Comparison of ENCODE assay signal across 8 cellular contexts in genomic region chr16:27204232-27204915, GRCh38. TPM values are rescaled to one million over a fixed set of nuclear protein-coding genes. Genes with fewer than 3 reads are reported as not detected.
DNase-seq lines count a peak whose midpoint lies in the region; ATAC-seq and TF ChIP-seq lines count a peak whose summit lies in the region.

No MANE protein-coding gene starts in this region.

- H3K4me3 Mint-ChIP-seq in activated naive CD4-positive, alpha-beta T cell treated with anti-CD3 and anti-CD28 coated beads, Interleukin-2, amount 50 U/mL, for 24 hours: peak overlapping the region; percentile 97
- peak overlapping the region; percentile 92 for H3K4me3 Mint-ChIP-seq in stimulated activated memory B cell treated with anti-CD40 and anti-IgM and Interleukin-4, amounts not matched to agents 10 μg/mL and 1 μg/mL and 100 μg/mL, for 72 hours

- no peaks in the 10 kb centered on the region for H4K20me1 ChIP-seq in HCT116 (ENCODE audit: insufficient read depth)

- no peaks in the 10 kb centered on the region for H3K36me3 ChIP-seq in HCT116 (ENCODE audit: control insufficient read depth in 1 of 2, insufficient read depth in 2 of 2, low read length in 2 of 2)
- no peaks in the 10 kb centered on the region for H3K36me3 ChIP-seq in iPS DF 6.9 (ENCODE audit: control insufficient read depth, insufficient read depth, low read length)

- no peak overlapping the region for H2AFZ ChIP-seq in HCT116 (ENCODE audit: low read depth, low read length, poor library complexity, severe bottlenecking)

- H3K4me1 ChIP-seq in HCT116 (ENCODE audit: control insufficient read depth in 1 of 2, insufficient read depth in 2 of 2, low read length in 2 of 2): peaks cover 20 to 26% of the 10 kb centered on the region in 2 experiments
- H3K4me1 ChIP-seq in iPS DF 6.9 (ENCODE audit: control insufficient read depth, insufficient read depth, low read length): no peaks in the 10 kb centered on the region

- intact Hi-C loops in HCT116 (cut with micrococcal nuclease): no loop called here

- peak overlapping the region; percentile 99 for H3K27ac Mint-ChIP-seq in activated naive CD4-positive, alpha-beta T cell treated with anti-CD3 and anti-CD28 coated beads, Interleukin-2, amount 50 U/mL, for 24 hours
- H3K27ac Mint-ChIP-seq in stimulated activated memory B cell treated with anti-CD40 and anti-IgM and Interleukin-4, amounts not matched to agents 10 μg/mL and 1 μg/mL and 100 μg/mL, for 72 hours: peak overlapping the region; percentile 95

- peak overlapping the region; percentile 87 for H3K4me3 ChIP-seq in AG09309 (ENCODE audit: control insufficient read depth, low read depth, low read length)
- peak overlapping the region; percentile 84 to 93 for H3K4me3 ChIP-seq in HCT116 (replicated peaks in 1 of 2; ENCODE audit: low read depth in 1 of 2, low read length in 2 of 2)
- peak overlapping the region; percentile 53; the same call in 1 of the 2 replicates for H3K4me3 ChIP-seq in iPS DF 6.9 (ENCODE audit: low read length)

- DNase-seq in AG09309 (ENCODE audit: low read depth) (no peak), HCT116 (ENCODE audit: low read depth, low spot score) (peak; percentile 13), iPS DF 6.9 (ENCODE audit: low read depth, low spot score) (no peak), SK-N-DZ (ENCODE audit: low spot score) (no peak), NCI-H446 (lab: John Stamatoyannopoulos, UW) (no peak)

- H3K4me1 Mint-ChIP-seq in activated naive CD4-positive, alpha-beta T cell treated with anti-CD3 and anti-CD28 coated beads, Interleukin-2, amount 50 U/mL, for 24 hours: peaks cover 47% of the 10 kb centered on the region
- H3K4me1 Mint-ChIP-seq in stimulated activated memory B cell treated with anti-CD40 and anti-IgM and Interleukin-4, amounts not matched to agents 10 μg/mL and 1 μg/mL and 100 μg/mL, for 72 hours: peaks cover 40% of the 10 kb centered on the region

- TF ChIP-seq CTCF in AG09309 (IDR thresholded peaks at IDR 0.05; ENCODE audit: control insufficient read depth, insufficient read depth, low read depth, low read length, missing control alignments) (no peak), HCT116 (IDR thresholded peaks at IDR 0.05 in 2 of 3, conservative IDR thresholded peaks at IDR 0.05 in 1 of 3; ENCODE audit: borderline replicate concordance in 1 of 3, insufficient read depth in 1 of 3, low read depth in 2 of 3, low read length in 2 of 3) (no peak)

- H3K36me3 Mint-ChIP-seq in activated naive CD4-positive, alpha-beta T cell treated with anti-CD3 and anti-CD28 coated beads, Interleukin-2, amount 50 U/mL, for 24 hours: peaks cover 4% of the 10 kb centered on the region
- peaks cover 1% of the 10 kb centered on the region for H3K36me3 Mint-ChIP-seq in stimulated activated memory B cell treated with anti-CD40 and anti-IgM and Interleukin-4, amounts not matched to agents 10 μg/mL and 1 μg/mL and 100 μg/mL, for 72 hours

- BruUV-seq in HCT116 (replicated peaks; lab: Mats Ljungman, UMichigan): TSS peak; percentile 79

- no peaks in the 10 kb centered on the region for H3K27me3 Mint-ChIP-seq in activated naive CD4-positive, alpha-beta T cell treated with anti-CD3 and anti-CD28 coated beads, Interleukin-2, amount 50 U/mL, for 24 hours
- H3K27me3 Mint-ChIP-seq in stimulated activated memory B cell treated with anti-CD40 and anti-IgM and Interleukin-4, amounts not matched to agents 10 μg/mL and 1 μg/mL and 100 μg/mL, for 72 hours: no peaks in the 10 kb centered on the region

- peak overlapping the region; percentile 84 for H3K9ac ChIP-seq in HCT116 (ENCODE audit: low read length)

- TF ChIP-seq POLR2A in HCT116 (IDR thresholded peaks at IDR 0.05; ENCODE audit: borderline replicate concordance, extremely low read depth, insufficient read depth, insufficient read length): no peak

- no peak for TF ChIP-seq RAD21 in HCT116 (IDR thresholded peaks at IDR 0.05; ENCODE audit: low read depth)

- H3K9me3 ChIP-seq in HCT116 (ENCODE audit: control insufficient read depth in 1 of 2, insufficient read depth in 1 of 2, low read depth in 1 of 2, low read length in 2 of 2) (no peaks in the 10 kb centered on the region), iPS DF 6.9 (ENCODE audit: control insufficient read depth, insufficient read depth, low read length) (no peaks in the 10 kb centered on the region)

- H3K27ac ChIP-seq in HCT116 (ENCODE audit: low read depth, low read length): peak overlapping the region; percentile 81
- H3K27ac ChIP-seq in iPS DF 6.9 (ENCODE audit: low read length): no peak overlapping the region

- no peaks in the 10 kb centered on the region for H3K9me2 ChIP-seq in HCT116 (ENCODE audit: insufficient read depth)

- POLR2A ChIA-PET in HCT116 (lab: Charles Lee): interaction anchor here (0.9 to 1.4 kb wide), 14 partner anchors 13 to 223 kb away, joined by 3 to 6 read pairs (median 3); no protein-coding TSS in a partner anchor

- WGBS in iPS DF 6.9 (ENCODE audit: insufficient coverage, insufficient read length): no CpG with 5 or more reads among the region's 23 CpGs

- H3K9me3 Mint-ChIP-seq in activated naive CD4-positive, alpha-beta T cell treated with anti-CD3 and anti-CD28 coated beads, Interleukin-2, amount 50 U/mL, for 24 hours: no peaks in the 10 kb centered on the region
- H3K9me3 Mint-ChIP-seq in stimulated activated memory B cell treated with anti-CD40 and anti-IgM and Interleukin-4, amounts not matched to agents 10 μg/mL and 1 μg/mL and 100 μg/mL, for 72 hours: no peaks in the 10 kb centered on the region

- H3K27me3 ChIP-seq in HCT116 (ENCODE audit: insufficient read depth, low read length): no peaks in the 10 kb centered on the region
- H3K27me3 ChIP-seq in iPS DF 6.9 (ENCODE audit: control insufficient read depth, insufficient read depth, low read length): no peaks in the 10 kb centered on the region

- RAD21 ChIA-PET in HCT116 (lab: Charles Lee; ENCODE audit: low non-redundant PET in 1 of 2, low total read pairs in 2 of 2, uncharacterized antibody in 2 of 2, unreplicated experiment in 2 of 2): no interaction called here

- H3K4me2 ChIP-seq in HCT116 (ENCODE audit: low read length): peak overlapping the region; percentile 88

- CTCF ChIA-PET in HCT116 (lab: Charles Lee): interaction anchor here (1.0 to 1.8 kb wide), 5 partner anchors 11 to 168 kb away, joined by 3 to 21 read pairs (median 6); no protein-coding TSS in a partner anchor

- peak; percentile 42; the same call in 1 of the 2 replicates for ATAC-seq in HCT116
- ATAC-seq in stimulated activated memory B cell treated with anti-CD40 and anti-IgM and Interleukin-4, amounts not matched to agents 10 μg/mL and 1 μg/mL and 100 μg/mL, for 72 hours: no peak
- ATAC-seq in GM18870 (IDR thresholded peaks at IDR 0.05; ENCODE audit: unreplicated experiment): no peak

- H3K79me2 ChIP-seq in HCT116 (ENCODE audit: insufficient read depth, low read length): no peaks in the 10 kb centered on the region

TF ChIP-seq in HCT116, 20 proteins besides CTCF, POLR2A, EP300 and RAD21:
- no peak for TF ChIP-seq EGR1 (IDR thresholded peaks at IDR 0.05; ENCODE audit: low read depth)
- TF ChIP-seq ZFX (IDR thresholded peaks at IDR 0.05): peak; percentile 55

RNA-seq across cellular contexts. Expression of gene KDM8, which starts 1.0 kb away (rescaled TPM):
- total RNA-seq in HCT116 (2021; ENCODE audit: unreplicated experiment): 5.3 TPM
- polyA plus RNA-seq in HCT116 (2012): 1.4 and 2.1 TPM in 2 replicates
- 5.0 and 15.0 TPM in 2 replicates for polyA plus RNA-seq in SK-N-DZ (2014; cell fraction: cytosol; rRNA removed)
- polyA plus RNA-seq in SK-N-DZ (2014; cell fraction: nucleus; rRNA removed): 3.5 and 4.6 TPM in 2 replicates
